Comparison of ENCODE assay signal across 9 cellular contexts in the genomic region with DNA sequence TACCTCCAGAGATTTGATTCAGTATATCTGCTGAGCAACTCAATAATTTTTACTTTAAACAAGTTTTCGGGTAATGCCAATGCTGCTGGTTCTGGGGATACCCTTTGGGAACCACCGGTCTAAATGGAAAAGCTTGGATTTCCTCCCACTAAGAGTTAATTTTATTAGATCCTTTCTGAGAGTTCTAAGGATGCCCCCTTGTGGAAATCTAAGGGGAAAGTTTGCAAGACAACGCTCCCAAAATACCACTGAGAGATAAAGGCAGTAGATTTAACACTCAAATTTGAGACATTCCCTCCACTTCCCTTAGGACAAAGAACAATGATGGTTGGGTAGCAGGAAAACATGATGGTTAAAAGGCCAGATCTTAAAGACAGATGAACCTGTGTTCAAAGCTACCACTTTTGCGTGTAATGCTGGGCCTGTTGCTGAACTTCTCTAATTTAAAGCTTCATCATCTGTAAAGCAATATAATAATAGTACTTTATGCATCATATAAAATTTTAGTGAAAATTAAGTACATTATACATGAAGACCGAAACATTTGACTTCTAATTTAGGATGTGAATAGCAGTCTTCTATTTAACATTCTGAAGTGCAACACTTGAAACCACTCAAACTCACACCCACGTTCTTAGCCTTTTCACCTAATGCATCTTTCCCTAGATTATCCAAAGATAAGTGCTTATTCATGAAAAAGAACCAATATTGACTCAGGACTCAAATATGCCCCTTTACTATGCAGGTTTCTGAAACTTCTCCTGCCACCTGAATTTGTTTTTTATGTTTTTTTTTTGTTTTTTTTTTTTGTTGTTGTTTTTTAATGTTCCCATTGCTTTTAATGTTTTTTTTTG.
DNase-seq lines count a peak whose midpoint lies in the region; ATAC-seq, FAIRE-seq and TF ChIP-seq lines count a peak whose summit lies in the region.
"Had no signal": no experiment of that assay in that cellular context is flagged by ENCODE, and none has a peak within 500 bp of the region (broad histone marks: within the 10 kb centered on the region; RNA-seq: fewer than 3 reads in every experiment).

No MANE protein-coding gene starts in this region.

- H3K4me3 Mint-ChIP-seq in activated CD4-positive, alpha-beta memory T cell treated with anti-CD3 and anti-CD28 coated beads for 36 hours: no peak overlapping the region

- no peaks in the 10 kb centered on the region for H3K36me3 Mint-ChIP-seq in activated CD4-positive, alpha-beta memory T cell treated with anti-CD3 and anti-CD28 coated beads for 36 hours

- H3K27me3 Mint-ChIP-seq in activated CD4-positive, alpha-beta memory T cell treated with anti-CD3 and anti-CD28 coated beads for 36 hours: no peaks in the 10 kb centered on the region

- no peak overlapping the region for H3K27ac Mint-ChIP-seq in activated CD4-positive, alpha-beta memory T cell treated with anti-CD3 and anti-CD28 coated beads for 36 hours

- FAIRE-seq in GM12891 (lab: Jason Lieb, UNC): no peak

- peak; percentile 12 for DNase-seq in D341Med (ENCODE audit: low spot score)
- DNase-seq in LHCN-M2 (ENCODE audit: low read depth): peak; percentile 53
- DNase-seq in kidney tubule cell (ENCODE audit: low spot score): peak; percentile 22
- no peak for DNase-seq in GM12891 (ENCODE audit: insufficient read length, low spot score)
- DNase-seq in activated CD4-positive, alpha-beta memory T cell treated with anti-CD3 and anti-CD28 coated beads for 36 hours: no peak
- DNase-seq in activated CD4-positive, alpha-beta T cell treated with anti-CD3 and anti-CD28 coated beads for 4 hours: no peak
- DNase-seq: sigmoid colon had no signal

- no peak overlapping the region for H3K4me3 ChIP-seq in WI38 (ENCODE audit: low read depth, low read length)
- H3K4me3 ChIP-seq: sigmoid colon had no signal

- TF ChIP-seq POLR2A in GM12891 (IDR thresholded peaks at IDR 0.05; ENCODE audit: low read depth, low read length): no peak

- ATAC-seq in HG02678 (IDR thresholded peaks at IDR 0.05; ENCODE audit: unreplicated experiment): no peak

- peak; percentile 42; the same call in 1 of the 2 replicates for TF ChIP-seq CTCF in WI38 (IDR thresholded peaks at IDR 0.05; ENCODE audit: low read depth, low read length)

- POLR2A ChIA-PET in activated CD4-positive, alpha-beta memory T cell treated with anti-CD3 and anti-CD28 coated beads for 36 hours (lab: Charles Lee): no interaction called here

- H3K9me3 Mint-ChIP-seq in activated CD4-positive, alpha-beta memory T cell treated with anti-CD3 and anti-CD28 coated beads for 36 hours: peaks cover 8% of the 10 kb centered on the region

- H3K4me1 Mint-ChIP-seq in activated CD4-positive, alpha-beta memory T cell treated with anti-CD3 and anti-CD28 coated beads for 36 hours (ENCODE audit: low read depth): no peaks in the 10 kb centered on the region

- CTCF ChIA-PET in activated CD4-positive, alpha-beta memory T cell treated with anti-CD3 and anti-CD28 coated beads for 36 hours (lab: Charles Lee): no interaction called here

- intact Hi-C loops in activated CD4-positive, alpha-beta memory T cell treated with anti-CD3 and anti-CD28 coated beads for 36 hours (cut with micrococcal nuclease): no loop called here

TF ChIP-seq in GM12891, 5 proteins besides CTCF, POLR2A, EP300 and RAD21:
- TF ChIP-seq POLR2AphosphoS5 (IDR thresholded peaks at IDR 0.05; ENCODE audit: low read depth, low read length) (no peak), SPI1 (IDR thresholded peaks at IDR 0.05; ENCODE audit: low read depth, low read length) (no peak), POU2F2 (IDR thresholded peaks at IDR 0.05; ENCODE audit: low read depth, low read length) (no peak), PAX5 (IDR thresholded peaks at IDR 0.05; ENCODE audit: insufficient read depth, low read length, severe bottlenecking) (no peak), TAF1 (IDR thresholded peaks at IDR 0.05; ENCODE audit: low read depth, low read length) (no peak)

Comparison
In these comparisons a context has a peak if more than half of its experiments do, and no peak if none do; other contexts are left out.
1. DNase-seq: peak in D341Med (single experiment), LHCN-M2 (single experiment) and kidney tubule cell (single experiment); none in GM12891 (single experiment), activated CD4-positive, alpha-beta memory T cell treated with anti-CD3 and anti-CD28 coated beads for 36 hours (single experiment) and activated CD4-positive, alpha-beta T cell treated with anti-CD3 and anti-CD28 coated beads for 4 hours (0 of 2).